ENCODE assay signal across 8 cellular contexts in the genomic region with DNA sequence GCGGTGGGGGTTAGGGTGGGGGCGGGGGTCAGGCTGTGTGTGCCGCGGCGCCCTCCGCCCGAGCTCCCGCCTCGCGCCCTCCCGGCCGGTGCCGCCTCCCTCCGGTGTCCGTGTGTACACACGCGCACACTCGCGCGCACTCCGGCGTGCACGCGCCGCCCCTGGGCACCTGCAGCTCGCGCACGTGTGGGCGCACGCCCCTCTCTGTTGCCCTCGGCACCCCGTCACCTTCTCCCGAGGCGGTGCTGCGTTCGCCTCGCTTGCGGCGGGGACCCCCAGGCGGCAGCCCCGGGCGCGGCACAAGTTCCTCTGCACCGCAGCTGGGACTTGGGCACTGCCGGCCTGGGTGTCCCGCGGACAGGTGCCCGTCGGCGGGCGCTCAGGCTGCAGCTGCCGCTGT. TPM values are rescaled to one million over a fixed set of nuclear protein-coding genes. Genes with fewer than 3 reads are reported as not detected.
DNase-seq lines count a peak whose midpoint lies in the region; ATAC-seq and TF ChIP-seq lines count a peak whose summit lies in the region.

No MANE protein-coding gene starts in this region.

- peak overlapping the region; percentile 62 for H3K4me3 ChIP-seq in ectodermal cell (ENCODE audit: insufficient read depth, low read depth, low read length)
- H3K4me3 ChIP-seq in mesodermal cell (ENCODE audit: extremely low read depth, insufficient read depth, low read length, poor library complexity, severe bottlenecking), result peak overlapping the region; percentile 54
- H3K4me3 ChIP-seq in upper lobe of right lung, result peak overlapping the region; percentile 66

- H3K27me3 ChIP-seq in ectodermal cell (ENCODE audit: control insufficient read depth, insufficient read depth, low read length, poor library complexity, severe bottlenecking) (peaks cover 12% of the 10 kb centered on the region), upper lobe of right lung (no peaks in the 10 kb centered on the region)

- TF ChIP-seq CTCF in upper lobe of right lung (IDR thresholded peaks at IDR 0.05), result no peak

- peak; percentile 87 for DNase-seq in DMS 273 (lab: John Stamatoyannopoulos, UW; ENCODE audit: unreplicated experiment)
- DNase-seq in DMS 273 treated with DMSO at 0.1 percent for 48 hours (lab: John Stamatoyannopoulos, UW), result no peak
- peak; percentile 80 for DNase-seq in NCI-H748 (lab: John Stamatoyannopoulos, UW; ENCODE audit: unreplicated experiment)
- DNase-seq in upper lobe of right lung, result peak; percentile 80
- no peak for DNase-seq in activated CD4-positive, CD25-positive, alpha-beta regulatory T cell treated with anti-CD3 and anti-CD28 coated beads, Interleukin-2, amount 50 U/mL, for 72 hours

- intact Hi-C loops in upper lobe of right lung (cut with DNase I), result no loop called here

- WGBS in ectodermal cell, 2 experiments, result 0% methylated on average over 52 of the region's 52 CpGs
- 0% methylated on average over 41 to 46 of the region's 52 CpGs for WGBS in mesodermal cell (ENCODE audit: insufficient coverage in 2 of 2), 2 experiments

- H3K27ac ChIP-seq in ectodermal cell (ENCODE audit: insufficient read depth, low read depth, low read length, poor library complexity, severe bottlenecking) (no peak overlapping the region), mesodermal cell (ENCODE audit: low read depth, low read length, severe bottlenecking) (no peak overlapping the region), upper lobe of right lung (no peak overlapping the region)

- H3K4me1 ChIP-seq in ectodermal cell (ENCODE audit: control insufficient read depth, insufficient read depth, low read length) (no peaks in the 10 kb centered on the region), mesodermal cell (ENCODE audit: control insufficient read depth, insufficient read depth, low read length, poor library complexity, severe bottlenecking) (no peaks in the 10 kb centered on the region), upper lobe of right lung (no peaks in the 10 kb centered on the region)

- ATAC-seq in upper lobe of right lung, result peak; percentile 66
- ATAC-seq in GM21528 (IDR thresholded peaks at IDR 0.05; ENCODE audit: low FRiP score, unreplicated experiment), result no peak

- H3K36me3 ChIP-seq in ectodermal cell (ENCODE audit: control insufficient read depth, insufficient read depth, low read length) (no peaks in the 10 kb centered on the region), mesodermal cell (ENCODE audit: control insufficient read depth, insufficient read depth, low read length) (no peaks in the 10 kb centered on the region), upper lobe of right lung (no peaks in the 10 kb centered on the region)

- no peaks in the 10 kb centered on the region for H3K9me3 ChIP-seq in ectodermal cell (ENCODE audit: control insufficient read depth, low read length)
- H3K9me3 ChIP-seq in mesodermal cell (ENCODE audit: control insufficient read depth, low read length), result peaks cover 9% of the 10 kb centered on the region
- H3K9me3 ChIP-seq in upper lobe of right lung, result peaks cover 10% of the 10 kb centered on the region

RNA-seq across cellular contexts. Expression of a gene that starts 0.5 kb away (rescaled TPM):
- 7.1 TPM for polyA plus RNA-seq in ectodermal cell (2013, experiment 1 of 4)
- 8.5 TPM for polyA plus RNA-seq in ectodermal cell (2013, experiment 2 of 4)
- 4.9 TPM for polyA plus RNA-seq in ectodermal cell (2013, experiment 3 of 4)
- 7.4 TPM for polyA plus RNA-seq in ectodermal cell (2013, experiment 4 of 4)
- 2.1 TPM for polyA plus RNA-seq in mesodermal cell (2013, experiment 1 of 2)
- 1.1 TPM for polyA plus RNA-seq in mesodermal cell (2013, experiment 2 of 2)
- total RNA-seq in upper lobe of right lung, result 78.2 TPM

RNA-seq across cellular contexts. Expression of a gene that starts 5.4 kb away (rescaled TPM):
- polyA plus RNA-seq in ectodermal cell (2013, experiment 1 of 4), result 0.65 TPM
- 0.73 TPM for polyA plus RNA-seq in ectodermal cell (2013, experiment 2 of 4)
- 0.37 TPM for polyA plus RNA-seq in ectodermal cell (2013, experiment 3 of 4)
- polyA plus RNA-seq in ectodermal cell (2013, experiment 4 of 4), result 0.85 TPM
- not detected for polyA plus RNA-seq in mesodermal cell (2013, experiment 1 of 2)
- not detected for polyA plus RNA-seq in mesodermal cell (2013, experiment 2 of 2)
- not detected for total RNA-seq in upper lobe of right lung

Comparison
In these comparisons a context has a peak if more than half of its experiments do, and no peak if none do; other contexts are left out.
1. DNase-seq: peak in DMS 273 (single experiment), NCI-H748 (single experiment) and upper lobe of right lung (single experiment); none in DMS 273 treated with DMSO at 0.1 percent for 48 hours (single experiment) and activated CD4-positive, CD25-positive, alpha-beta regulatory T cell treated with anti-CD3 and anti-CD28 coated beads, Interleukin-2, amount 50 U/mL, for 72 hours (single experiment).
2. Peak in every context shown above with its lines, with median percentiles within 50 percentile points of each other: H3K4me3 ChIP-seq.